ENCODE assay signal across 21 cellular contexts in genomic region chr5:141696431-141696830, GRCh38.
"Had no signal": no experiment of that assay in that cellular context is flagged by ENCODE, and none has a peak within 500 bp of the region (broad histone marks: within the 10 kb centered on the region; RNA-seq: fewer than 3 reads in every experiment).

No MANE protein-coding gene starts in this region.

- H3K9me3 Mint-ChIP-seq: dendritic cell treated with granulocyte-macrophage colony-stimulating factor and Interleukin-4, amounts not matched to agents 40 ng/mL and 50 ng/mL, for 4 days; effector memory CD8-positive, alpha-beta T cell; natural killer cell treated with Interleukin-12 subunit alpha and Interleukin-12 subunit beta and Interleukin-15 and Interleukin-18, amount 100 ng/mL, for 72 hours had no signal

- H3K27ac ChIP-seq: esophagus squamous epithelium, gastroesophageal sphincter, hepatocyte, left ventricle myocardium inferior, neutrophil, right atrium auricular region, sigmoid colon, upper lobe of right lung, vagina had no signal

- DNase-seq: effector memory CD8-positive, alpha-beta T cell; esophagus squamous epithelium; foreskin fibroblast; kidney; left cardiac atrium; left ventricle myocardium inferior; mesenchymal stem cell; midbrain; posterior cingulate gyrus; sigmoid colon; stimulated activated CD4-positive, alpha-beta T cell treated with anti-CD3 and anti-CD28 coated beads, Interleukin-2, amount 100 ng/mL, for 24 hours; stimulated activated CD4-positive, alpha-beta T cell treated with anti-CD3 and anti-CD28 coated beads, Interleukin-4, amount 100 ng/mL, for 4 hours; stimulated activated naive CD4-positive, alpha-beta T cell treated with Interleukin-2 at 50 U/mL for 16 hours; upper lobe of right lung had no signal

- H3K4me3 Mint-ChIP-seq: dendritic cell treated with granulocyte-macrophage colony-stimulating factor and Interleukin-4, amounts not matched to agents 40 ng/mL and 50 ng/mL, for 4 days; effector memory CD8-positive, alpha-beta T cell; natural killer cell treated with Interleukin-12 subunit alpha and Interleukin-12 subunit beta and Interleukin-15 and Interleukin-18, amount 100 ng/mL, for 72 hours had no signal

- H3K36me3 Mint-ChIP-seq: natural killer cell treated with Interleukin-12 subunit alpha and Interleukin-12 subunit beta and Interleukin-15 and Interleukin-18, amount 100 ng/mL, for 72 hours had no signal

- H3K27ac Mint-ChIP-seq: dendritic cell treated with granulocyte-macrophage colony-stimulating factor and Interleukin-4, amounts not matched to agents 40 ng/mL and 50 ng/mL, for 4 days; effector memory CD8-positive, alpha-beta T cell had no signal

- ATAC-seq: effector memory CD8-positive, alpha-beta T cell; gastroesophageal sphincter; left cardiac atrium; natural killer cell treated with Interleukin-12 subunit alpha and Interleukin-12 subunit beta and Interleukin-15 and Interleukin-18, amount 100 ng/mL, for 72 hours; upper lobe of right lung had no signal
